ENCODE assay signal across 10 cellular contexts in the genomic region with DNA sequence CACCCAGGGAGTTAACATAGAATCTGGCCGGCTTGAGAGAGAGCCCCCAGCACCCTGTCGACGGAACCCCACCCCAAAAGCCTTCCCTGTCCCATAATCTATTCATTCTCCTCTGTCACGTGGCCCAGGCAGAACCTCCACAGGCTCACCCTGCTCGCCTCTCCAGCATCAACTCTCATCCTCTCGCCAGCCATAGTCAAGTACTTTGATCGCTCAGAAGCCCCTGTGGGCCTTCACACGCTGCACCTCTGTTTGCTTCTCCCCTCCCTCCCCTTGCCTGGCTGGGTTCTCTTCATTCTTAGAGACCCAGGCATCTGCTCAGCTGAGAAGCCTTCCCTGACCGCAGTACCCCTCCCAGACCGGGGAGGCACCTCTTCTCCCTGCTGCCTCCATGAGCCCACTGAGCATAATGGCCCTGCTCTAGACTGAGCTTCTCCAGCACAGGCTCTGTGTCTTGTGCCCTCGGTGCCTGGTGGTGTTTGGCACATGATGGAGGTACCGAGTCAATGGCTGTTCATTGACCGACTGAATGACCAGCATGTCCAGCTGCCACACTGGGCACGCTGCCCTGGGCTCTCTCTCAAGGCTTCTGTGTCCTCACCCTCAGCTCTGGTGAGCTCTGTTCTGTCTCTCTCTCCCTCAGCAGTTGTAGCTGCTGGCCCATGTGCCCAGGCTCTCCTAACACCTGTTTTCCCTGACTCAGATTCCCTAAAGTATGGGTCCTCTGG. TPM values are rescaled to one million over a fixed set of nuclear protein-coding genes. Genes with fewer than 3 reads are reported as not detected.
A peak's percentile ranks its signal among the peaks of the same experiment; 100 is the strongest.
DNase-seq lines count a peak whose midpoint lies in the region; ATAC-seq and FAIRE-seq lines count a peak whose summit lies in the region.
"Had no signal": no experiment of that assay in that cellular context is flagged by ENCODE, and none has a peak within 500 bp of the region (broad histone marks: within the 10 kb centered on the region; RNA-seq: fewer than 3 reads in every experiment).

No MANE protein-coding gene starts in this region.

- H3K9me3 Mint-ChIP-seq in activated naive CD4-positive, alpha-beta T cell treated with anti-CD3 and anti-CD28 coated beads, Interleukin-2, amount 10 ng/mL, durations not matched to agents 7 days and 5 days: no peaks in the 10 kb centered on the region
- H3K9me3 Mint-ChIP-seq in effector memory CD8-positive, alpha-beta T cell: no peaks in the 10 kb centered on the region
- H3K9me3 Mint-ChIP-seq in natural killer cell treated with Interleukin-12 subunit alpha and Interleukin-12 subunit beta and Interleukin-15 and Interleukin-18, amount 100 ng/mL, for 72 hours: no peaks in the 10 kb centered on the region

- CTCF ChIA-PET in activated naive CD4-positive, alpha-beta T cell treated with anti-CD3 and anti-CD28 coated beads, Interleukin-2, amount 10 ng/mL, durations not matched to agents 7 days and 5 days (lab: Charles Lee): interaction anchor here (0.6 to 1.4 kb wide), 2 partner anchors 117 to 231 kb away, joined by 3 to 5 read pairs; no protein-coding TSS in a partner anchor

- no peaks in the 10 kb centered on the region for H3K27me3 Mint-ChIP-seq in activated naive CD4-positive, alpha-beta T cell treated with anti-CD3 and anti-CD28 coated beads, Interleukin-2, amount 10 ng/mL, durations not matched to agents 7 days and 5 days
- H3K27me3 Mint-ChIP-seq in effector memory CD8-positive, alpha-beta T cell: no peaks in the 10 kb centered on the region
- no peaks in the 10 kb centered on the region for H3K27me3 Mint-ChIP-seq in natural killer cell treated with Interleukin-12 subunit alpha and Interleukin-12 subunit beta and Interleukin-15 and Interleukin-18, amount 100 ng/mL, for 72 hours

- no peak for DNase-seq in activated naive CD4-positive, alpha-beta T cell treated with anti-CD3 and anti-CD28 coated beads, Interleukin-2, amount 10 ng/mL, durations not matched to agents 7 days and 5 days
- DNase-seq in activated naive CD4-positive, alpha-beta T cell (lab: John Stamatoyannopoulos, UW): no peak
- no peak for DNase-seq in effector memory CD8-positive, alpha-beta T cell
- peak; percentile 49 for DNase-seq in natural killer cell treated with Interleukin-12 subunit alpha and Interleukin-12 subunit beta and Interleukin-15 and Interleukin-18, amount 100 ng/mL, for 72 hours (ENCODE audit: low spot score)
- no peak for DNase-seq in urothelium cell line (ENCODE audit: low spot score)
- DNase-seq in NCI-H510A (lab: John Stamatoyannopoulos, UW): no peak
- no peak for DNase-seq in GM19239 (ENCODE audit: insufficient read length, low spot score)
- DNase-seq: NCI-H526; stimulated activated CD4-positive, alpha-beta T cell treated with anti-CD3 and anti-CD28 coated beads, Interleukin-4, amount 100 ng/mL, for 1 hour had no signal

- peaks cover 54% of the 10 kb centered on the region for H3K36me3 Mint-ChIP-seq in activated naive CD4-positive, alpha-beta T cell treated with anti-CD3 and anti-CD28 coated beads, Interleukin-2, amount 10 ng/mL, durations not matched to agents 7 days and 5 days
- H3K36me3 Mint-ChIP-seq in effector memory CD8-positive, alpha-beta T cell (ENCODE audit: insufficient read depth): peaks cover 42% of the 10 kb centered on the region
- H3K36me3 Mint-ChIP-seq in natural killer cell treated with Interleukin-12 subunit alpha and Interleukin-12 subunit beta and Interleukin-15 and Interleukin-18, amount 100 ng/mL, for 72 hours: no peaks in the 10 kb centered on the region

- no peak for ATAC-seq in effector memory CD8-positive, alpha-beta T cell (replicated peaks)
- ATAC-seq in natural killer cell treated with Interleukin-12 subunit alpha and Interleukin-12 subunit beta and Interleukin-15 and Interleukin-18, amount 100 ng/mL, for 72 hours: no peak
- no peak for ATAC-seq in HG02884 (IDR thresholded peaks at IDR 0.05; ENCODE audit: unreplicated experiment)

- peaks cover 61% of the 10 kb centered on the region for H3K4me1 Mint-ChIP-seq in activated naive CD4-positive, alpha-beta T cell treated with anti-CD3 and anti-CD28 coated beads, Interleukin-2, amount 10 ng/mL, durations not matched to agents 7 days and 5 days
- peaks cover 34 to 36% of the 10 kb centered on the region in 2 donors for H3K4me1 Mint-ChIP-seq in effector memory CD8-positive, alpha-beta T cell (ENCODE audit: low read depth in 2 of 2)
- H3K4me1 Mint-ChIP-seq in natural killer cell treated with Interleukin-12 subunit alpha and Interleukin-12 subunit beta and Interleukin-15 and Interleukin-18, amount 100 ng/mL, for 72 hours (ENCODE audit: low read depth in 2 of 2): peaks cover 12 to 30% of the 10 kb centered on the region in 2 donors

- FAIRE-seq in urothelium cell line (lab: Jason Lieb, UNC) (peak; percentile 5), GM19239 (lab: Jason Lieb, UNC) (no peak)

- H3K4me3 Mint-ChIP-seq in activated naive CD4-positive, alpha-beta T cell treated with anti-CD3 and anti-CD28 coated beads, Interleukin-2, amount 10 ng/mL, durations not matched to agents 7 days and 5 days: no peak overlapping the region
- peak overlapping the region in 1 of 2 donors; percentile 39 for H3K4me3 Mint-ChIP-seq in effector memory CD8-positive, alpha-beta T cell
- H3K4me3 Mint-ChIP-seq in natural killer cell treated with Interleukin-12 subunit alpha and Interleukin-12 subunit beta and Interleukin-15 and Interleukin-18, amount 100 ng/mL, for 72 hours: no peak overlapping the region

- peak overlapping the region; percentile 81 for H3K27ac Mint-ChIP-seq in activated naive CD4-positive, alpha-beta T cell treated with anti-CD3 and anti-CD28 coated beads, Interleukin-2, amount 10 ng/mL, durations not matched to agents 7 days and 5 days
- H3K27ac Mint-ChIP-seq in effector memory CD8-positive, alpha-beta T cell: peak overlapping the region; percentile 96 to 98
- H3K27ac Mint-ChIP-seq in natural killer cell treated with Interleukin-12 subunit alpha and Interleukin-12 subunit beta and Interleukin-15 and Interleukin-18, amount 100 ng/mL, for 72 hours: peak overlapping the region; percentile 52 to 89

RNA-seq across cellular contexts. Expression of gene PKIG, which starts 33.7 kb away (rescaled TPM):
- total RNA-seq in natural killer cell treated with Interleukin-12 subunit alpha and Interleukin-12 subunit beta and Interleukin-15 and Interleukin-18, amount 100 ng/mL, for 72 hours: 1 to 10 TPM; 2.4 to 3.4 TPM

RNA-seq across cellular contexts. Expression of gene ADA, which starts 35.5 kb away (rescaled TPM):
- 10 to 100 TPM; 31.9 to 42.7 TPM for total RNA-seq in natural killer cell treated with Interleukin-12 subunit alpha and Interleukin-12 subunit beta and Interleukin-15 and Interleukin-18, amount 100 ng/mL, for 72 hours
